In genomic region chr4:132694775-132695174, GRCh38 we compare ENCODE assay signal across 27 cellular contexts.
"Had no signal": no experiment of that assay in that cellular context is flagged by ENCODE, and none has a peak within 500 bp of the region (broad histone marks: within the 10 kb centered on the region; RNA-seq: fewer than 3 reads in every experiment).

No MANE protein-coding gene starts in this region.

- H3K4me1 Mint-ChIP-seq: activated B cell treated with CpG ODN at 0.5 μM for 24 hours; activated T-helper 17 cell treated with anti-CD3 and anti-CD28 coated beads, Interleukin-2, amount 50 U/mL, for 72 hours had no signal

- ATAC-seq: activated CD4-positive, CD25-positive, alpha-beta regulatory T cell treated with anti-CD3 and anti-CD28 coated beads, Interleukin-2, amount 50 U/mL, for 24 hours; activated CD8-positive, alpha-beta T cell treated with anti-CD3 and anti-CD28 coated beads for 36 hours; activated T-cell treated with anti-CD3 and anti-CD28 coated beads, Interleukin-2, amount 50 U/mL, for 4 hours; activated T-helper 17 cell treated with anti-CD3 and anti-CD28 coated beads, Interleukin-2, amount 50 U/mL, for 72 hours; body of pancreas; gastroesophageal sphincter had no signal

- H3K36me3 ChIP-seq: colonic mucosa, esophagus squamous epithelium, gastroesophageal sphincter had no signal

- FAIRE-seq: endothelial cell of umbilical vein had no signal

- DNase-seq: activated B cell treated with CpG ODN at 0.5 μM for 24 hours; activated CD4-positive, alpha-beta T cell treated with anti-CD3 and anti-CD28 coated beads for 48 hours; activated CD4-positive, alpha-beta T cell treated with anti-CD3 and anti-CD28 coated beads, Interleukin-2, amount 50 U/mL, for 1 hour; activated CD4-positive, alpha-beta T cell treated with anti-CD3 and anti-CD28 coated beads, Interleukin-2, amount 50 U/mL, for 48 hours; activated CD8-positive, alpha-beta memory T cell treated with anti-CD3 and anti-CD28 coated beads for 24 hours; activated CD8-positive, alpha-beta T cell treated with anti-CD3 and anti-CD28 coated beads for 36 hours; activated effector memory CD4-positive, alpha-beta T cell treated with Interleukin-2 at 50 U/mL for 16 hours; activated gamma-delta T cell treated with Interleukin-2 at 50 U/mL for 16 hours; activated naive CD4-positive, alpha-beta T cell treated with anti-CD3 and anti-CD28 coated beads, Interleukin-2, amount 50 U/mL, for 16 hours; activated naive CD4-positive, alpha-beta T cell treated with Interleukin-2 at 50 U/mL for 16 hours; activated T-cell treated with anti-CD3 and anti-CD28 coated beads, Interleukin-2, amount 50 U/mL, for 4 hours; amygdala; aorta; body of pancreas; caudate nucleus; colonic mucosa; effector CD8-positive, alpha-beta T cell; esophagus squamous epithelium; foreskin melanocyte; T-helper 2 cell had no signal

- H3K36me3 Mint-ChIP-seq: activated naive CD8-positive, alpha-beta T cell had no signal

- H3K27me3 ChIP-seq: body of pancreas, colonic mucosa, esophagus squamous epithelium, gastroesophageal sphincter had no signal

- H3K27ac Mint-ChIP-seq: activated B cell treated with CpG ODN at 0.5 μM for 24 hours; activated CD8-positive, alpha-beta T cell treated with anti-CD3 and anti-CD28 coated beads for 36 hours; activated naive CD8-positive, alpha-beta T cell; activated T-helper 17 cell treated with anti-CD3 and anti-CD28 coated beads, Interleukin-2, amount 50 U/mL, for 72 hours had no signal

- H3K9me3 ChIP-seq: body of pancreas, colonic mucosa, esophagus squamous epithelium had no signal

- H3K27me3 Mint-ChIP-seq: activated B cell treated with CpG ODN at 0.5 μM for 24 hours; activated CD8-positive, alpha-beta T cell treated with anti-CD3 and anti-CD28 coated beads for 36 hours; activated naive CD8-positive, alpha-beta T cell; activated T-helper 17 cell treated with anti-CD3 and anti-CD28 coated beads, Interleukin-2, amount 50 U/mL, for 72 hours had no signal

- H3K4me3 Mint-ChIP-seq: activated B cell treated with CpG ODN at 0.5 μM for 24 hours; activated CD8-positive, alpha-beta T cell treated with anti-CD3 and anti-CD28 coated beads for 36 hours; activated naive CD8-positive, alpha-beta T cell; activated T-cell treated with anti-CD3 and anti-CD28 coated beads, Interleukin-2, amount 50 U/mL, for 4 hours; activated T-helper 17 cell treated with anti-CD3 and anti-CD28 coated beads, Interleukin-2, amount 50 U/mL, for 72 hours had no signal

- H3K4me1 ChIP-seq: body of pancreas, colonic mucosa, esophagus squamous epithelium, gastroesophageal sphincter had no signal

- H3K4me3 ChIP-seq: body of pancreas, colonic mucosa, esophagus squamous epithelium, gastroesophageal sphincter had no signal

- H3K27ac ChIP-seq: body of pancreas, colonic mucosa, epithelial cell of prostate, esophagus squamous epithelium, gastroesophageal sphincter, VCaP had no signal
